In genomic region chr10:46468119-46468809, GRCh38 we compare ENCODE assay signal across 13 cellular contexts. TPM values are rescaled to one million over a fixed set of nuclear protein-coding genes. Genes with fewer than 3 reads are reported as not detected.
DNase-seq lines count a peak whose midpoint lies in the region; ATAC-seq, FAIRE-seq and TF ChIP-seq lines count a peak whose summit lies in the region.
"Not testable (repeated sequence)": the region's sequence is repeated elsewhere in the genome, so short reads cannot be mapped to it uniquely, and the experiment has no call there.
"Had no signal": no experiment of that assay in that cellular context is flagged by ENCODE, and none has a peak within 500 bp of the region (broad histone marks: within the 10 kb centered on the region; RNA-seq: fewer than 3 reads in every experiment).

No MANE protein-coding gene starts in this region.

- H3K27me3 Mint-ChIP-seq in Caco-2 (ENCODE audit: insufficient read depth, unreplicated experiment); activated CD8-positive, alpha-beta memory T cell treated with anti-CD3 and anti-CD28 coated beads, Interleukin-2, amount 10 ng/mL, durations not matched to agents 7 days and 5 days; type B pancreatic cell: not testable (repeated sequence)

- H3K36me3 ChIP-seq in Caco-2 (ENCODE audit: control insufficient read depth, insufficient read depth, low read length); IMR-90 (ENCODE audit: control insufficient read depth, insufficient read depth, low read length); colonic mucosa; left lung; pancreas: not testable (repeated sequence)

- H3K9me1 ChIP-seq in IMR-90 (ENCODE audit: insufficient read depth, low read length), result not testable (repeated sequence)

- not testable (repeated sequence) for H3K9me3 ChIP-seq in Caco-2; IMR-90 (ENCODE audit: control insufficient read depth, insufficient read depth, low read length); colonic mucosa; left lung; pancreas

- DNase-seq in Caco-2 (peak; percentile 42), colonic mucosa (peak; percentile 19)
- not testable (repeated sequence) for DNase-seq in IMR-90; activated CD8-positive, alpha-beta memory T cell treated with anti-CD3 and anti-CD28 coated beads, Interleukin-2, amount 10 ng/mL, durations not matched to agents 7 days and 5 days; Right ventricle myocardium superior; left lung; pancreas; type B pancreatic cell (ENCODE audit: extremely low spot score, unreplicated experiment)

- H3K36me3 Mint-ChIP-seq in Caco-2 (ENCODE audit: insufficient read depth, unreplicated experiment); activated CD8-positive, alpha-beta memory T cell treated with anti-CD3 and anti-CD28 coated beads, Interleukin-2, amount 10 ng/mL, durations not matched to agents 7 days and 5 days; type B pancreatic cell: not testable (repeated sequence)

- not testable (repeated sequence) for H2AFZ ChIP-seq in IMR-90 (replicated peaks; ENCODE audit: low read length, poor library complexity)

- not testable (repeated sequence) for TF ChIP-seq RAD21 in IMR-90 (IDR thresholded peaks at IDR 0.05; ENCODE audit: low read length)

- not testable (repeated sequence) for H3K14ac ChIP-seq in IMR-90 (replicated peaks; ENCODE audit: low read depth, low read length)

- dilution Hi-C loops in IMR-90 (cut with HindIII; ENCODE audit: low sequenced_read_pairs, unreplicated experiment), result not testable (repeated sequence)

- not testable (repeated sequence) for H2BK20ac ChIP-seq in IMR-90 (ENCODE audit: low read depth, low read length)

- ATAC-seq in IMR-90 (ENCODE audit: low read depth), result peak; percentile 75
- ATAC-seq in activated CD8-positive, alpha-beta memory T cell treated with anti-CD3 and anti-CD28 coated beads, Interleukin-2, amount 10 ng/mL, durations not matched to agents 7 days and 5 days, result peak; percentile 47
- ATAC-seq in Right ventricle myocardium superior (ENCODE audit: poor library complexity), result peak; percentile 81
- ATAC-seq in left lung, result peak; percentile 92
- ATAC-seq in pancreas, result peak; percentile 63 to 93 (median 86)

- not testable (repeated sequence) for BruUV-seq in Caco-2 (replicated peaks; lab: Mats Ljungman, UMichigan); IMR-90 (replicated peaks; lab: Mats Ljungman, UMichigan)

- H2BK15ac ChIP-seq in IMR-90 (ENCODE audit: low read depth, low read length), result not testable (repeated sequence)

- H3K27ac Mint-ChIP-seq in Caco-2 (ENCODE audit: unreplicated experiment); activated CD8-positive, alpha-beta memory T cell treated with anti-CD3 and anti-CD28 coated beads, Interleukin-2, amount 10 ng/mL, durations not matched to agents 7 days and 5 days; type B pancreatic cell: not testable (repeated sequence)

- not testable (repeated sequence) for H3K4me3 ChIP-seq in Caco-2 (ENCODE audit: low read depth, low read length); IMR-90 (ENCODE audit: insufficient read depth, low read depth, low read length); colonic mucosa; left lung; pancreas

- FAIRE-seq in pancreas (lab: Jason Lieb, UNC), result not testable (repeated sequence)

- not testable (repeated sequence) for H4K5ac ChIP-seq in IMR-90 (ENCODE audit: low read depth, low read length)

- not testable (repeated sequence) for H3K27ac ChIP-seq in IMR-90 (ENCODE audit: insufficient read depth, low read length); colonic mucosa; left lung; pancreas

- peak; percentile 18 to 30 for TF ChIP-seq CTCF in Caco-2 (IDR thresholded peaks at IDR 0.05; ENCODE audit: insufficient read depth in 1 of 2, low read depth in 1 of 2, low read length in 1 of 2, severe bottlenecking in 1 of 2, unreplicated experiment in 1 of 2)
- peak; percentile 13; the same call in 1 of the 2 replicates for TF ChIP-seq CTCF in IMR-90 (conservative IDR thresholded peaks at IDR 0.05; ENCODE audit: low read depth, low read length)
- not testable (repeated sequence) for TF ChIP-seq CTCF in colonic mucosa (IDR thresholded peaks at IDR 0.05); left lung (IDR thresholded peaks at IDR 0.05)
- peak in 1 of 4 donors; percentile 10 for TF ChIP-seq CTCF in pancreas (IDR thresholded peaks at IDR 0.05)
- peak; percentile 43 for TF ChIP-seq CTCF in type B pancreatic cell (conservative IDR thresholded peaks at IDR 0.05)

- not testable (repeated sequence) for H3K9ac ChIP-seq in IMR-90 (ENCODE audit: low read depth, low read length); colonic mucosa (ENCODE audit: low read depth in 2 of 2, low read length in 2 of 2)

- not testable (repeated sequence) for H3K18ac ChIP-seq in IMR-90 (ENCODE audit: low read depth, low read length)

- not testable (repeated sequence) for H3K4me1 ChIP-seq in Caco-2; IMR-90 (ENCODE audit: control insufficient read depth, insufficient read depth, low read length); colonic mucosa; left lung; pancreas

- not testable (repeated sequence) for H3K4me1 Mint-ChIP-seq in Caco-2 (ENCODE audit: low read depth, unreplicated experiment); activated CD8-positive, alpha-beta memory T cell treated with anti-CD3 and anti-CD28 coated beads, Interleukin-2, amount 10 ng/mL, durations not matched to agents 7 days and 5 days; type B pancreatic cell (ENCODE audit: unreplicated experiment)

- not testable (repeated sequence) for H2AK9ac ChIP-seq in IMR-90 (replicated peaks; ENCODE audit: low read depth, low read length, poor library complexity)

- not testable (repeated sequence) for H2AK5ac ChIP-seq in IMR-90 (ENCODE audit: low read depth, low read length)

- H4K91ac ChIP-seq in IMR-90 (ENCODE audit: insufficient read depth, low read depth, low read length), result not testable (repeated sequence)

- H3K4me3 Mint-ChIP-seq in Caco-2 (ENCODE audit: unreplicated experiment); activated CD8-positive, alpha-beta memory T cell treated with anti-CD3 and anti-CD28 coated beads, Interleukin-2, amount 10 ng/mL, durations not matched to agents 7 days and 5 days; type B pancreatic cell: not testable (repeated sequence)

- not testable (repeated sequence) for H2BK120ac ChIP-seq in IMR-90 (ENCODE audit: low read depth, low read length)

- CTCF ChIA-PET in Caco-2 (lab: Charles Lee); IMR-90 (lab: Yijun Ruan, JAX); activated CD8-positive, alpha-beta memory T cell treated with anti-CD3 and anti-CD28 coated beads, Interleukin-2, amount 10 ng/mL, durations not matched to agents 7 days and 5 days (lab: Charles Lee): not testable (repeated sequence)

- POLR2A ChIA-PET in Caco-2 (lab: Charles Lee); IMR-90 (lab: Charles Lee; ENCODE audit: unreplicated experiment): not testable (repeated sequence)

- in situ Hi-C loops in IMR-90 (cut with MboI; ENCODE audit: low sequenced_read_pairs), result not testable (repeated sequence)

- H3K4ac ChIP-seq in IMR-90 (ENCODE audit: low read depth, low read length), result not testable (repeated sequence)

- intact Hi-C loops in Caco-2 (cut with micrococcal nuclease; ENCODE audit: unreplicated experiment); IMR-90 (cut with micrococcal nuclease); colonic mucosa (cut with DNase I); Right ventricle myocardium superior (cut with DNase I); left lung (cut with DNase I); pancreas (cut with DNase I): not testable (repeated sequence)

- H3K27me3 ChIP-seq in Caco-2 (replicated peaks; ENCODE audit: control insufficient read depth, insufficient read depth, low read length); IMR-90 (ENCODE audit: control insufficient read depth, insufficient read depth, low read length); colonic mucosa; left lung; pancreas: not testable (repeated sequence)

- not testable (repeated sequence) for H3K56ac ChIP-seq in IMR-90 (ENCODE audit: extremely low read depth, insufficient read depth, low read length)

- not testable (repeated sequence) for H4K8ac ChIP-seq in IMR-90 (ENCODE audit: low read depth in 2 of 2, low read length in 2 of 2)

- no CpG with 5 or more reads among the region's 4 CpGs for WGBS in IMR-90 (ENCODE audit: extremely low coverage in 2 of 2, insufficient read length in 1 of 2), 2 experiments
- 13% methylated on average over 1 of the region's 4 CpGs; no CpG with 5 or more reads in 1 of the 2 donors for WGBS in pancreas, 2 donors

- H4K20me1 ChIP-seq in IMR-90 (ENCODE audit: insufficient read depth, low read length), result not testable (repeated sequence)

- not testable (repeated sequence) for TF ChIP-seq POLR2A in IMR-90 (IDR thresholded peaks at IDR 0.05; ENCODE audit: low read depth, low read length)

- H3K9me3 Mint-ChIP-seq in Caco-2 (ENCODE audit: unreplicated experiment); activated CD8-positive, alpha-beta memory T cell treated with anti-CD3 and anti-CD28 coated beads, Interleukin-2, amount 10 ng/mL, durations not matched to agents 7 days and 5 days (ENCODE audit: low read depth); type B pancreatic cell: not testable (repeated sequence)

- H3K79me1 ChIP-seq in IMR-90 (ENCODE audit: low read depth in 1 of 2, low read length in 2 of 2), result not testable (repeated sequence)

- H2BK5ac ChIP-seq in IMR-90 (ENCODE audit: low read depth, low read length, poor library complexity, severe bottlenecking), result not testable (repeated sequence)

- not testable (repeated sequence) for H3K4me2 ChIP-seq in IMR-90 (ENCODE audit: low read depth, low read length)

- H3K23ac ChIP-seq in IMR-90 (ENCODE audit: low read depth, low read length), result not testable (repeated sequence)

RNA-seq across cellular contexts. Expression of gene NPY4R, which starts 2.5 kb away (rescaled TPM):
- total RNA-seq in Caco-2 (2022), result 0.23 and 0.56 TPM in 2 replicates
- 0.83 and 1.1 TPM in 2 replicates for total RNA-seq in IMR-90 (2012; rRNA removed)
- polyA plus RNA-seq in IMR-90 (2012; rRNA removed), result 0.56 and 0.57 TPM in 2 replicates
- 0.30 and 0.44 TPM in 2 replicates for polyA plus RNA-seq in IMR-90 (2012; cell fraction: cytosol; rRNA removed)
- 0.14 and 0.23 TPM in 2 replicates for polyA plus RNA-seq in IMR-90 (2012; cell fraction: nucleus; rRNA removed; ENCODE audit: low replicate concordance)
- total RNA-seq in activated CD8-positive, alpha-beta memory T cell treated with anti-CD3 and anti-CD28 coated beads, Interleukin-2, amount 10 ng/mL, durations not matched to agents 7 days and 5 days, result not detected
- 1 to 10 TPM; 6.3 to 9.3 TPM for total RNA-seq in colonic mucosa
- total RNA-seq in Right ventricle myocardium superior, result not detected
- total RNA-seq in left lung, result under 1 TPM; 0.32 to 0.58 TPM
- not detected for total RNA-seq in pancreas
- not detected for polyA plus RNA-seq in pancreas
- 0.24 and 0.43 TPM in 2 replicates for total RNA-seq in type B pancreatic cell (ENCODE audit: low replicate concordance)
- total RNA-seq: cardiac septum; CD4-positive, alpha-beta memory T cell; dermis blood vessel endothelial cell; lung microvascular endothelial cell; T-helper 2 cell treated with Interferon-gamma antibody and Interleukin-4, amounts not matched to agents 100 ng/mL and 5 ng/mL, for 36 hours had no signal
- polyA plus RNA-seq: CD4-positive, alpha-beta memory T cell had no signal
